Comparison of ENCODE assay signal across 13 cellular contexts in the genomic region with DNA sequence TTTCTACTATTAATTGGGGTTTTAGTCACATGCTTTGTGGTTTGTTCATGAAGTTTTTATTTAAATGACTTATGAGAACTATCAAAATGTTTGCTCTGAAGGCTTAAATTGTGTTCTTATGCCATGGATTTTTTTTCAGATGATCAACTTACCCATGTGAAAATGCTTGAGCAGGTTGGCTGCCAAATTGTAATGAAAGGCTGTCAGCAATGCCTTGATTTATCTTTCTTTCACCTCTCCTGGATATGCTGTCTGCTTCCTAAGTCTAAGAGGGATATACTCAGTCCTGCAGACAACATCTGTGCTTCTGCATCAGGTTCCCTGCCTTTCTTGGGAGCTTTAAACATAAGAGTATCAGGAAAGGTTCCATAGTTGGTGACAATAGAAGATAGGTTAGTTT.
"Had no signal": no experiment of that assay in that cellular context is flagged by ENCODE, and none has a peak within 500 bp of the region (broad histone marks: within the 10 kb centered on the region; RNA-seq: fewer than 3 reads in every experiment).

No MANE protein-coding gene starts in this region.

- H3K36me3 ChIP-seq: lower lobe of right lung, neutrophil, right atrium auricular region, thyroid gland had no signal

- H3K27me3 ChIP-seq: neutrophil, right atrium auricular region, thyroid gland had no signal

- H3K9me3 ChIP-seq: lower lobe of right lung, neutrophil, right atrium auricular region, thyroid gland had no signal

- H3K4me1 ChIP-seq: right atrium auricular region had no signal

- DNase-seq: activated CD4-positive, alpha-beta T cell treated with anti-CD3 and anti-CD28 coated beads, Interleukin-2, amount 50 U/mL, for 1 hour; activated CD4-positive, CD25-positive, alpha-beta regulatory T cell; cerebellar nuclear complex; erythroblast; immature natural killer cell; lower lobe of right lung; midbrain; small intestine; thyroid gland had no signal

- H3K27ac ChIP-seq: lower lobe of right lung, neutrophil, right atrium auricular region, thyroid gland had no signal

- H3K4me3 ChIP-seq: lower lobe of right lung, right atrium auricular region, thyroid gland had no signal

- ATAC-seq: lower lobe of right lung had no signal

- FAIRE-seq: small intestine, TTC549, urothelium cell line had no signal
